In the genomic region with DNA sequence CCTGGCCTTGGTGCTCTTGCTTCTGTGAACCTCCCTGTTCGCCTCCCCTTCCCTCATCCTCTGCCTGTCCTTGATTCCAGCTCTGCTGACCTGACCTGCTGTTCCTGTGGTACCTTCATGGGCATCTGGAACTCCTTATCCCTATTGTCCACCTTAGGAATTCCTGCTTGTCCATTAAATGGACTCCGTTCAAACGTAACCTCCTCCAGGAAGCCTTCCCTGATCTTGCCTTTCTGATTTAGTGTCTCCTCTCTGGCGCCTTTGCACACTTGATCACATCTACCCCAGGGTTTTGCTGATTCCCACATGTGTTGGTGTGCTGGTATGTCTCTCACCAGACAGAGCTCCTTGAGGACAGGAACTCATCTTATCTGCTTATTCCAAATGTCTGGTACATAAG, we compare ENCODE assay signal across 16 cellular contexts.
"Had no signal": no experiment of that assay in that cellular context is flagged by ENCODE, and none has a peak within 500 bp of the region (broad histone marks: within the 10 kb centered on the region; RNA-seq: fewer than 3 reads in every experiment).

No MANE protein-coding gene starts in this region.

- H3K4me3 ChIP-seq: adrenal gland, mucosa of descending colon, upper lobe of right lung had no signal

- H3K36me3 ChIP-seq: adrenal gland, upper lobe of right lung had no signal

- H3K27me3 ChIP-seq: adrenal gland, upper lobe of right lung had no signal

- H3K4me3 Mint-ChIP-seq: activated CD4-positive, alpha-beta T cell treated with anti-CD3 and anti-CD28 coated beads, Interleukin-2, amount 10 ng/mL, durations not matched to agents 7 days and 5 days; activated naive CD4-positive, alpha-beta T cell treated with anti-CD3 and anti-CD28 coated beads, Interleukin-2, amount 10 ng/mL, durations not matched to agents 7 days and 5 days; nephron progenitor cell; T-helper 17 cell had no signal

- H3K27me3 Mint-ChIP-seq: T-helper 17 cell had no signal

- DNase-seq: activated CD4-positive, alpha-beta T cell treated with anti-CD3 and anti-CD28 coated beads, Interleukin-2, amount 10 ng/mL, durations not matched to agents 7 days and 5 days; activated CD4-positive, CD25-positive, alpha-beta regulatory T cell; activated naive CD4-positive, alpha-beta T cell treated with anti-CD3 and anti-CD28 coated beads, Interleukin-2, amount 10 ng/mL, durations not matched to agents 7 days and 5 days; activated T-cell treated with anti-CD3 and anti-CD28 coated beads for 4 hours; adrenal gland; central memory CD4-positive, alpha-beta T cell; cortex of kidney; effector memory CD4-positive, alpha-beta T cell; head of caudate nucleus; left colon; mammary epithelial cell; mucosa of descending colon; nephron progenitor cell; T-helper 17 cell; upper lobe of right lung had no signal

- H3K27ac ChIP-seq: upper lobe of right lung had no signal

- H3K27ac Mint-ChIP-seq: activated CD4-positive, alpha-beta T cell treated with anti-CD3 and anti-CD28 coated beads, Interleukin-2, amount 10 ng/mL, durations not matched to agents 7 days and 5 days; activated naive CD4-positive, alpha-beta T cell treated with anti-CD3 and anti-CD28 coated beads, Interleukin-2, amount 10 ng/mL, durations not matched to agents 7 days and 5 days; activated T-helper 2 cell treated with anti-CD3 and anti-CD28 coated beads, Interferon-gamma antibody, Interleukin-2, Interleukin-4, amounts not matched to agents 10 μg/mL and 5 μg/mL and 100 μg/mL, durations not matched to agents 14 hours and 24 hours and 36 hours; nephron progenitor cell had no signal

- H3K9me3 Mint-ChIP-seq: activated CD4-positive, alpha-beta T cell treated with anti-CD3 and anti-CD28 coated beads, Interleukin-2, amount 10 ng/mL, durations not matched to agents 7 days and 5 days; activated naive CD4-positive, alpha-beta T cell treated with anti-CD3 and anti-CD28 coated beads, Interleukin-2, amount 10 ng/mL, durations not matched to agents 7 days and 5 days; activated T-helper 2 cell treated with anti-CD3 and anti-CD28 coated beads, Interferon-gamma antibody, Interleukin-2, Interleukin-4, amounts not matched to agents 10 μg/mL and 5 μg/mL and 100 μg/mL, durations not matched to agents 14 hours and 24 hours and 36 hours; nephron progenitor cell had no signal

- H3K9me3 ChIP-seq: adrenal gland, mucosa of descending colon, upper lobe of right lung had no signal
